ENCODE assay signal across 8 cellular contexts in genomic region chr16:63617047-63617989, GRCh38.
A peak's percentile ranks its signal among the peaks of the same experiment; 100 is the strongest.
DNase-seq lines count a peak whose midpoint lies in the region; ATAC-seq and TF ChIP-seq lines count a peak whose summit lies in the region.

No MANE protein-coding gene starts in this region.

- no peaks in the 10 kb centered on the region for H3K36me3 Mint-ChIP-seq in activated T-cell treated with anti-CD3 and anti-CD28 coated beads, Interleukin-2, amount 50 U/mL, for 4 hours (ENCODE audit: insufficient read depth)

- no peaks in the 10 kb centered on the region for H3K36me3 ChIP-seq in heart right ventricle

- H3K4me1 Mint-ChIP-seq in activated T-cell treated with anti-CD3 and anti-CD28 coated beads, Interleukin-2, amount 50 U/mL, for 4 hours (ENCODE audit: low read depth), result no peaks in the 10 kb centered on the region

- H3K4me1 ChIP-seq in heart right ventricle, result no peaks in the 10 kb centered on the region

- H3K27me3 Mint-ChIP-seq in activated T-cell treated with anti-CD3 and anti-CD28 coated beads, Interleukin-2, amount 50 U/mL, for 4 hours (ENCODE audit: low read depth), result no peaks in the 10 kb centered on the region

- intact Hi-C loops in heart right ventricle (cut with DNase I), result no loop called here

- 24 to 27% methylated on average over 54 to 55 of the region's 55 CpGs for WGBS in heart right ventricle, 2 donors

- H3K27me3 ChIP-seq in heart right ventricle, result peaks cover 0 to 8% (median 0%) of the 10 kb centered on the region in 7 donors

- H3K9me3 Mint-ChIP-seq in activated T-cell treated with anti-CD3 and anti-CD28 coated beads, Interleukin-2, amount 50 U/mL, for 4 hours, result peaks cover 27% of the 10 kb centered on the region

- H3K4me3 Mint-ChIP-seq in activated T-cell treated with anti-CD3 and anti-CD28 coated beads, Interleukin-2, amount 50 U/mL, for 4 hours, result no peak overlapping the region

- peak; percentile 80 for ATAC-seq in SK-N-SH treated with all-trans-retinoic acid at 6 μM for 48 hours
- peak; percentile 65 to 90 (median 76) for ATAC-seq in heart right ventricle
- ATAC-seq in HG02840 (IDR thresholded peaks at IDR 0.05; ENCODE audit: low FRiP score, unreplicated experiment), result no peak
- no peak for ATAC-seq in activated T-cell treated with anti-CD3 and anti-CD28 coated beads, Interleukin-2, amount 50 U/mL, for 4 hours
- no peak for ATAC-seq in HG02759 (IDR thresholded peaks at IDR 0.05; ENCODE audit: unreplicated experiment)

- peaks cover 0 to 14% (median 0%) of the 10 kb centered on the region in 11 donors for H3K9me3 ChIP-seq in heart right ventricle

- peak overlapping the region; percentile 18 to 84 (median 67) for H3K27ac ChIP-seq in heart right ventricle

- peak overlapping the region; percentile 19 to 62 (median 50) for H3K4me3 ChIP-seq in heart right ventricle
- peak overlapping the region; percentile 33 for H3K4me3 ChIP-seq in retinal pigment epithelial cell (ENCODE audit: low read length)

- in situ Hi-C loops in Caki2 (cut with HindIII; ENCODE audit: low pct_unique_long_range_greater_than_20kb, low sequenced_read_pairs), result no loop called here

- TF ChIP-seq CTCF in heart right ventricle (IDR thresholded peaks at IDR 0.05) (no peak), retinal pigment epithelial cell (conservative IDR thresholded peaks at IDR 0.05; ENCODE audit: low read depth, low read length) (no peak)

- DNase-seq in Caki2 (ENCODE audit: low read depth), result peak; percentile 75
- DNase-seq in heart right ventricle, result peak; percentile 8 to 50
- DNase-seq in retinal pigment epithelial cell (ENCODE audit: low read depth), result no peak
- DNase-seq in NCI-H1092 (lab: John Stamatoyannopoulos, UW), result no peak
- DNase-seq in activated T-cell treated with anti-CD3 and anti-CD28 coated beads, Interleukin-2, amount 50 U/mL, for 4 hours, result no peak

TF ChIP-seq in SK-N-SH treated with all-trans-retinoic acid at 6 μM for 48 hours, 23 proteins besides CTCF, POLR2A, EP300 and RAD21:
- TF ChIP-seq ESRRG (CRISPR knock-in tag; IDR thresholded peaks at IDR 0.05), result no peak
- TF ChIP-seq ZNF8 (CRISPR knock-in tag; IDR thresholded peaks at IDR 0.05), result no peak
- TF ChIP-seq ZFP30 (CRISPR knock-in tag; IDR thresholded peaks at IDR 0.05), result no peak
- TF ChIP-seq ISL1 (CRISPR knock-in tag; IDR thresholded peaks at IDR 0.05), result no peak
- TF ChIP-seq ZC3H10 (CRISPR knock-in tag; IDR thresholded peaks at IDR 0.05), result no peak
- TF ChIP-seq TSHZ2 (CRISPR knock-in tag; IDR thresholded peaks at IDR 0.05), result no peak
- no peak for TF ChIP-seq ARNTL (CRISPR knock-in tag; IDR thresholded peaks at IDR 0.05; ENCODE audit: borderline replicate concordance, low read depth)
- no peak for TF ChIP-seq ZFP3 (CRISPR knock-in tag; IDR thresholded peaks at IDR 0.05)
- TF ChIP-seq POU6F1 (CRISPR knock-in tag; IDR thresholded peaks at IDR 0.05; ENCODE audit: borderline replicate concordance, low read depth), result no peak
- TF ChIP-seq PPARA (CRISPR knock-in tag; IDR thresholded peaks at IDR 0.05; ENCODE audit: borderline replicate concordance), result no peak
- no peak for TF ChIP-seq TOX (CRISPR knock-in tag; IDR thresholded peaks at IDR 0.05; ENCODE audit: borderline replicate concordance)
- no peak for TF ChIP-seq PATZ1 (CRISPR knock-in tag; IDR thresholded peaks at IDR 0.05; ENCODE audit: borderline replicate concordance)
- TF ChIP-seq OSR1 (CRISPR knock-in tag; IDR thresholded peaks at IDR 0.05), result no peak
- no peak for TF ChIP-seq ZNF565 (CRISPR knock-in tag; conservative IDR thresholded peaks at IDR 0.05; ENCODE audit: low read depth)
- no peak for TF ChIP-seq GLIS3 (CRISPR knock-in tag; IDR thresholded peaks at IDR 0.05)
- TF ChIP-seq TCF4 (CRISPR knock-in tag; IDR thresholded peaks at IDR 0.05; ENCODE audit: borderline replicate concordance), result no peak
- no peak for TF ChIP-seq ZNF70 (CRISPR knock-in tag; IDR thresholded peaks at IDR 0.05)
- TF ChIP-seq BACH2 (CRISPR knock-in tag; IDR thresholded peaks at IDR 0.05; ENCODE audit: borderline replicate concordance), result no peak
- TF ChIP-seq RARB (CRISPR knock-in tag; IDR thresholded peaks at IDR 0.05), result no peak
- no peak for TF ChIP-seq CSDC2 (CRISPR knock-in tag; IDR thresholded peaks at IDR 0.05)

Comparison
In these comparisons a context has a peak if more than half of its experiments do, and no peak if none do; other contexts are left out.
1. DNase-seq: peak in Caki2 (single experiment) and heart right ventricle (2 of 2); none in retinal pigment epithelial cell (single experiment), NCI-H1092 (single experiment) and activated T-cell treated with anti-CD3 and anti-CD28 coated beads, Interleukin-2, amount 50 U/mL, for 4 hours (single experiment).
2. ATAC-seq: peak in SK-N-SH treated with all-trans-retinoic acid at 6 μM for 48 hours (single experiment) and heart right ventricle (8 of 8); none in HG02840 (single experiment), activated T-cell treated with anti-CD3 and anti-CD28 coated beads, Interleukin-2, amount 50 U/mL, for 4 hours (0 of 2) and HG02759 (single experiment).